23 cellular contexts compared by ENCODE assay signal in genomic region chr6:167505199-167505598, GRCh38.
DNase-seq lines count a peak whose midpoint lies in the region; ATAC-seq, FAIRE-seq and TF ChIP-seq lines count a peak whose summit lies in the region.
"Had no signal": no experiment of that assay in that cellular context is flagged by ENCODE, and none has a peak within 500 bp of the region (broad histone marks: within the 10 kb centered on the region; RNA-seq: fewer than 3 reads in every experiment).

No MANE protein-coding gene starts in this region.

- CTCF ChIA-PET in HepG2 (lab: Yijun Ruan, JAX; ENCODE audit: low intra/inter-chr PET ratio, low total read pairs) (no interaction called here), K562 (lab: Yijun Ruan, JAX; ENCODE audit: low intra/inter-chr PET ratio) (no interaction called here)

- WGBS in HepG2 (ENCODE audit: low lambda C conversion rate) = 52% methylated on average over 7 of the region's 7 CpGs
- 90% methylated on average over 2 of the region's 7 CpGs for WGBS in right lobe of liver (ENCODE audit: insufficient coverage, low coverage, low lambda C conversion rate, missing lambda C conversion rate)
- 0% methylated on average over 6 of the region's 7 CpGs for WGBS in K562 (ENCODE audit: insufficient coverage, low coverage, missing lambda C conversion rate)

- FAIRE-seq in HepG2 (lab: Jason Lieb, UNC) (no peak), K562 (lab: Jason Lieb, UNC) (no peak)
- FAIRE-seq: A549, D721Med, G401.6, GM12892, H1 had no signal

- peak; percentile 16 for ATAC-seq in Right ventricle myocardium inferior
- no peak for ATAC-seq in HepG2
- no peak for ATAC-seq in right lobe of liver
- ATAC-seq in K562 = no peak
- peak; percentile 4 for ATAC-seq in upper lobe of right lung
- no peak for ATAC-seq in HG02884 (IDR thresholded peaks at IDR 0.05; ENCODE audit: unreplicated experiment)
- ATAC-seq: A549 had no signal

- H2AFZ ChIP-seq in HepG2 (ENCODE audit: low read length) (no peak overlapping the region), K562 (ENCODE audit: low read depth, low read length) (no peak overlapping the region)
- H2AFZ ChIP-seq: GM23248 had no signal

- H3K4me2 ChIP-seq in HepG2 (ENCODE audit: low read depth, low read length) = no peak overlapping the region
- H3K4me2 ChIP-seq in K562 (ENCODE audit: insufficient read depth, low read length) = no peak overlapping the region
- H3K4me2 ChIP-seq: A549 had no signal

- H3K9me1 ChIP-seq in K562 (ENCODE audit: control insufficient read depth, insufficient read depth, low read length) = no peaks in the 10 kb centered on the region

- TF ChIP-seq EP300 in HepG2 (IDR thresholded peaks at IDR 0.05; ENCODE audit: low read depth in 2 of 2, low read length in 2 of 2) (no peak), HepG2 (CRISPR knock-in tag; IDR thresholded peaks at IDR 0.05; ENCODE audit: borderline replicate concordance) (no peak), K562 (IDR thresholded peaks at IDR 0.05; ENCODE audit: low read length) (no peak)

- POLR2A ChIA-PET in HepG2 (lab: Yijun Ruan, JAX) = no interaction called here
- POLR2A ChIA-PET in K562 (lab: Yijun Ruan, JAX) = interaction anchor here (0.6 kb wide), 1 partner anchor 273 kb away, joined by 3 read pairs; no protein-coding TSS in a partner anchor

- H3K79me2 ChIP-seq in HepG2 (ENCODE audit: insufficient read depth, low read length) = no peaks in the 10 kb centered on the region
- H3K79me2 ChIP-seq in K562 (ENCODE audit: control insufficient read depth, insufficient read depth, low read length) = no peaks in the 10 kb centered on the region

- H3K27me3 ChIP-seq in right atrium auricular region (no peaks in the 10 kb centered on the region), HepG2 (ENCODE audit: control insufficient read depth in 1 of 2, insufficient read depth in 2 of 2, low read length in 2 of 2) (no peaks in the 10 kb centered on the region; a peak in 1 of 5 replicates), right lobe of liver (no peaks in the 10 kb centered on the region), K562 (ENCODE audit: control insufficient read depth in 2 of 2, insufficient read depth in 2 of 2, low read length in 2 of 2) (peaks cover 24 to 75% of the 10 kb centered on the region in 2 experiments), upper lobe of right lung (no peaks in the 10 kb centered on the region)

- H4K20me1 ChIP-seq in HepG2 (ENCODE audit: insufficient read depth, low read length) = no peaks in the 10 kb centered on the region
- peaks cover 3% of the 10 kb centered on the region; the same call in 1 of the 2 replicates for H4K20me1 ChIP-seq in K562 (replicated peaks; ENCODE audit: control insufficient read depth, insufficient read depth, low read length)

- TF ChIP-seq CTCF in right atrium auricular region (IDR thresholded peaks at IDR 0.05) (no peak), HepG2 (CRISPR knock-in tag; IDR thresholded peaks at IDR 0.05) (no peak), right lobe of liver (IDR thresholded peaks at IDR 0.05) (no peak), K562 (IDR thresholded peaks at IDR 0.05 in 2 of 3, conservative IDR thresholded peaks at IDR 0.05 in 1 of 3; ENCODE audit: insufficient read depth in 2 of 3, low read depth in 1 of 3, low read length in 3 of 3) (no peak), upper lobe of right lung (IDR thresholded peaks at IDR 0.05) (no peak)

- in situ Hi-C loops in HepG2 (cut with HindIII; ENCODE audit: extremely low pct_ligation_motif_present, low pct_unique_long_range_greater_than_20kb) = no loop called here
- in situ Hi-C loops in K562 (cut with MboI) = no loop called here

- H3K27ac ChIP-seq in right atrium auricular region (no peak overlapping the region), HepG2 (ENCODE audit: extremely low read length, insufficient read depth, low read length) (no peak overlapping the region), right lobe of liver (no peak overlapping the region), K562 (ENCODE audit: extremely low read depth, low read depth, low read length) (no peak overlapping the region), upper lobe of right lung (no peak overlapping the region)
- H3K27ac ChIP-seq: A549, GM23248 had no signal

- no peaks in the 10 kb centered on the region for H3K4me1 ChIP-seq in right atrium auricular region
- peaks cover 64% of the 10 kb centered on the region for H3K4me1 ChIP-seq in HepG2 (ENCODE audit: insufficient read depth, low read length)
- peaks cover 0 to 17% (median 4%) of the 10 kb centered on the region in 4 donors for H3K4me1 ChIP-seq in right lobe of liver
- H3K4me1 ChIP-seq in K562 (replicated peaks in 1 of 2; ENCODE audit: control insufficient read depth in 2 of 2, insufficient read depth in 2 of 2, low read length in 2 of 2) = 0 out of 5 replicates have a peak, but pooled peaks cover 0 to 2% of the 10 kb centered on the region in 2 experiments
- no peaks in the 10 kb centered on the region for H3K4me1 ChIP-seq in upper lobe of right lung
- H3K4me1 ChIP-seq: A549 had no signal

- H3K4me3 ChIP-seq in right atrium auricular region = no peak overlapping the region
- no peak overlapping the region for H3K4me3 ChIP-seq in HepG2 (replicated peaks in 1 of 3; ENCODE audit: insufficient read depth in 1 of 3, low read depth in 2 of 3, low read length in 3 of 3)
- no peak overlapping the region for H3K4me3 ChIP-seq in right lobe of liver
- no peak overlapping the region for H3K4me3 ChIP-seq in K562
- no peak overlapping the region for H3K4me3 ChIP-seq in upper lobe of right lung
- H3K4me3 ChIP-seq: A549, GM23248 had no signal

- H3K36me3 ChIP-seq in right atrium auricular region = no peaks in the 10 kb centered on the region
- H3K36me3 ChIP-seq in HepG2 (replicated peaks in 1 of 2; ENCODE audit: control insufficient read depth in 1 of 2, insufficient read depth in 2 of 2, low read length in 2 of 2) = no peaks in the 10 kb centered on the region
- H3K36me3 ChIP-seq in right lobe of liver = no peaks in the 10 kb centered on the region
- H3K36me3 ChIP-seq in K562 (ENCODE audit: control insufficient read depth, insufficient read depth, low read length) = no peaks in the 10 kb centered on the region
- no peaks in the 10 kb centered on the region for H3K36me3 ChIP-seq in upper lobe of right lung

- H3K9me3 ChIP-seq in right atrium auricular region = no peaks in the 10 kb centered on the region
- H3K9me3 ChIP-seq in HepG2 (ENCODE audit: low read length) = no peaks in the 10 kb centered on the region
- H3K9me3 ChIP-seq in right lobe of liver = no peaks in the 10 kb centered on the region
- no peaks in the 10 kb centered on the region for H3K9me3 ChIP-seq in K562 (replicated peaks; ENCODE audit: control insufficient read depth, insufficient read depth, low read depth, low read length)
- H3K9me3 ChIP-seq in upper lobe of right lung = no peaks in the 10 kb centered on the region
- H3K9me3 ChIP-seq: A549 had no signal

- BruUV-seq in HepG2 (replicated peaks; lab: Mats Ljungman, UMichigan) (no TSS peak), K562 (replicated peaks; lab: Mats Ljungman, UMichigan) (no TSS peak)

- DNase-seq in Right ventricle myocardium inferior (ENCODE audit: missing footprints) (no peak), right atrium auricular region (ENCODE audit: low spot score) (no peak), HepG2 (ENCODE audit: low spot score) (no peak), right lobe of liver (no peak), K562 (ENCODE audit: extremely low read depth in 1 of 4, low spot score in 3 of 4) (no peak), upper lobe of right lung (no peak), NCI-H524 (lab: John Stamatoyannopoulos, UW) (no peak)
- DNase-seq: 8988T; ACHN; AML-193; CD4-positive, alpha-beta T cell; CD8-positive, alpha-beta memory T cell; DMS153; DND-41; GM23248; H7; HCEC 1CT had no signal

- intact Hi-C loops in Right ventricle myocardium inferior (cut with DNase I) (no loop called here), HepG2 (cut with micrococcal nuclease; ENCODE audit: unreplicated experiment) (no loop called here), right lobe of liver (cut with DNase I) (loop anchor here in 1 of 2 donors (10.0 kb wide), 1 partner anchor 240 kb away; no protein-coding TSS in a partner anchor), K562 (cut with micrococcal nuclease) (no loop called here), upper lobe of right lung (cut with DNase I) (no loop called here)

- H3K9ac ChIP-seq in HepG2 (ENCODE audit: insufficient read depth, low read depth, low read length) = no peak overlapping the region
- H3K9ac ChIP-seq in K562 (ENCODE audit: insufficient read depth in 1 of 2, low read depth in 2 of 2, low read length in 2 of 2) = no peak overlapping the region
- H3K9ac ChIP-seq: GM23248 had no signal

- TF ChIP-seq RAD21 in HepG2 (CRISPR knock-in tag; IDR thresholded peaks at IDR 0.05) = no peak
- TF ChIP-seq RAD21 in K562 (CRISPR knock-in tag; conservative IDR thresholded peaks at IDR 0.05 in 1 of 2, IDR thresholded peaks at IDR 0.05 in 1 of 2) = no peak

- TF ChIP-seq POLR2A in HepG2 (IDR thresholded peaks at IDR 0.05; ENCODE audit: insufficient read depth in 1 of 2, low read depth in 2 of 2, low read length in 2 of 2) (no peak), right lobe of liver (IDR thresholded peaks at IDR 0.05) (no peak), K562 (conservative IDR thresholded peaks at IDR 0.05) (no peak)

TF ChIP-seq in HepG2, 621 proteins besides CTCF, POLR2A, EP300 and RAD21 (continues in another document):
- no peak for TF ChIP-seq BRD4 (CRISPR knock-in tag; IDR thresholded peaks at IDR 0.05)
- TF ChIP-seq GATAD2A (CRISPR knock-in tag; IDR thresholded peaks at IDR 0.05) = 0 out of 2 replicates have a peak, but pooled peaks have one; percentile 15
- no peak for TF ChIP-seq NR2F6 (IDR thresholded peaks at IDR 0.05)
- TF ChIP-seq NR2F6 (CRISPR knock-in tag; IDR thresholded peaks at IDR 0.05) = no peak
- TF ChIP-seq IRF2 (CRISPR knock-in tag; IDR thresholded peaks at IDR 0.05) = no peak
- TF ChIP-seq STAT5B (CRISPR knock-in tag; IDR thresholded peaks at IDR 0.05) = no peak
- TF ChIP-seq RARG (CRISPR knock-in tag; IDR thresholded peaks at IDR 0.05; ENCODE audit: low read depth) = no peak
- 0 out of 2 replicates have a peak, but pooled peaks have one; percentile 16 for TF ChIP-seq SALL1 (CRISPR knock-in tag; IDR thresholded peaks at IDR 0.05)
- no peak for TF ChIP-seq FOXA1 (IDR thresholded peaks at IDR 0.05)
- TF ChIP-seq FOXA1 (CRISPR knock-in tag; IDR thresholded peaks at IDR 0.05) = no peak

TF ChIP-seq in K562, 482 proteins besides CTCF, POLR2A, EP300 and RAD21:
- TF ChIP-seq CEBPB (tag; IDR thresholded peaks at IDR 0.05) = 0 out of 2 replicates have a peak, but pooled peaks have one; percentile 18
- TF ChIP-seq ZBTB7A (IDR thresholded peaks at IDR 0.05; ENCODE audit: borderline replicate concordance, control insufficient read depth, low read depth, low read length) = no peak
- TF ChIP-seq PHF21A (IDR thresholded peaks at IDR 0.05; ENCODE audit: borderline replicate concordance, low read depth) = no peak
- no peak for TF ChIP-seq RFX5 (IDR thresholded peaks at IDR 0.05; ENCODE audit: low read depth, low read length)
- no peak for TF ChIP-seq MYBL2 (IDR thresholded peaks at IDR 0.05; ENCODE audit: low read depth)
- no peak for TF ChIP-seq MYBL2 (CRISPR knock-in tag; IDR thresholded peaks at IDR 0.05; ENCODE audit: borderline replicate concordance)

Comparison
In these comparisons a context has a peak if more than half of its experiments do, and no peak if none do; other contexts are left out.
1. ATAC-seq: peak in Right ventricle myocardium inferior (single experiment) and upper lobe of right lung (single experiment); none in HepG2 (single experiment), right lobe of liver (0 of 4), K562 (single experiment) and HG02884 (single experiment).